8 cellular contexts compared by ENCODE assay signal in the genomic region with DNA sequence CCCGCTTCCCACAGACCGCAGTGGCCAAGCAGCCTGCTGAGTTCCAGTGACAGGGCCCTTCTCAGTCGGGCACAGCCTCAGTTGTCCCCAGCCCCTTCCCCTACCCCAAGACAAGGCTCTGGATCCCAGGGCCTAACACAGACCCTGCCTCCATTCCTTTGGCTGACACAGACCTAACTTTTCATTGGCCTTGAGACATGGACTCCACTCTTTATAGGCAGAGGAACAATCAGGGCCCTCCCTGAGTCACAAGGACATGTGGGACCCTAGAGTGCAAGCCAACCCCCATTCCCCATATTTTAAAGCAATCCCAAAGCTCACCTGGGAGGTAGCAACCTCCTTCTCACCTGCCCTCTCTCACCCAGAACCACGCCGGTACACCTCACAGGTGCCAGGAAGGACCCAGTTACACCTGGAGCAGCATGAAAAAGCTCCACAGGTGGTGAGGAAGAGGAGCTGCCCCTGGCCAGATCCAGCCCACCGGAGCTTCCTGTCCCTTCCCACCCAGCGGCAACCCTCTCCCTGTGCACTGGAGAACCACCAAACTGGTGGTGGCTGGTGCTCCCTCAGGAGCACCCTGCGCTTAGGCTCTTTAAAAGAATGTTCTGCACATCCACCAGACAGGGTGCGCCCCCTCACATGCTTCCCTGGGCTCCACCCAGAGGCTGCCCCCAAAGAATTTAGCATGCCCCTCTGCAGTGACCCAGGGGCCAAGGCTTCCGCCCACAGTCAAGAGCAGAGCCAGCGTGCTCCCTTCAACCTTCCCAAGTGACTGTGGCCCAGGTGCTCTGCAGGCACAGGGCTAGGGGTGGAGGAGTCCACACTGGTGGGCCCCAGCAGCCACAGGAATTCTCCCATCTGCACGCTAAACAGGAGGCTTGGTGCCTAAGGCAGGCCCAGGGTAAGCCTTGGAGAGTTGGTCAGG. TPM values are rescaled to one million over a fixed set of nuclear protein-coding genes. Genes with fewer than 3 reads are reported as not detected.
A peak's percentile ranks its signal among the peaks of the same experiment; 100 is the strongest.
DNase-seq lines count a peak whose midpoint lies in the region; ATAC-seq and TF ChIP-seq lines count a peak whose summit lies in the region.

No MANE protein-coding gene starts in this region.

- H3K4me3 Mint-ChIP-seq in natural killer cell: peak overlapping the region; percentile 31

- H3K36me3 Mint-ChIP-seq in natural killer cell: no peaks in the 10 kb centered on the region

- H3K27me3 Mint-ChIP-seq in natural killer cell (ENCODE audit: low read depth in 2 of 2): no peaks in the 10 kb centered on the region

- DNase-seq in AG04450 (ENCODE audit: low read depth, low spot score): no peak
- no peak for DNase-seq in coronary artery (ENCODE audit: low spot score)
- no peak for DNase-seq in natural killer cell
- DNase-seq in DMS79 treated with DMSO at 0.1 percent for 48 hours (lab: John Stamatoyannopoulos, UW): no peak
- no peak for DNase-seq in dedifferentiated amniotic fluid mesenchymal stem cell (ENCODE audit: extremely low spot score)

- CTCF ChIA-PET in AG04450 (lab: Charles Lee): interaction anchor here (1.4 kb wide), 2 partner anchors 15 to 19 kb away, joined by 5 to 7 read pairs; no protein-coding TSS in a partner anchor

- intact Hi-C loops in natural killer cell (cut with micrococcal nuclease): no loop called here

- no peaks in the 10 kb centered on the region for H3K27me3 ChIP-seq in AG04450 (ENCODE audit: control insufficient read depth, insufficient read depth, low read length)

- peak overlapping the region; percentile 93 to 99 for H3K27ac Mint-ChIP-seq in natural killer cell

- H3K4me3 ChIP-seq in AG04450 (ENCODE audit: low read depth, low read length) (peak overlapping the region; percentile 45), coronary artery (peak overlapping the region; percentile 68)

- peaks cover 31 to 60% of the 10 kb centered on the region in 2 donors for H3K4me1 Mint-ChIP-seq in natural killer cell

- TF ChIP-seq CTCF in AG04450 (IDR thresholded peaks at IDR 0.05; ENCODE audit: low read depth, low read length): no peak
- TF ChIP-seq CTCF in coronary artery (IDR thresholded peaks at IDR 0.05): no peak
- no peak for TF ChIP-seq CTCF in natural killer cell (IDR thresholded peaks at IDR 0.05)

- no peaks in the 10 kb centered on the region for H3K36me3 ChIP-seq in KOPT-K1 (ENCODE audit: insufficient read depth, low read length)

- H3K9me3 ChIP-seq in AG04450 (ENCODE audit: control insufficient read depth, insufficient read depth, low read length) (peaks cover 3% of the 10 kb centered on the region; the same call in 1 of the 2 replicates), KOPT-K1 (ENCODE audit: insufficient read depth, low read length, poor library complexity, severe bottlenecking) (no peaks in the 10 kb centered on the region)

- POLR2A ChIA-PET in AG04450 (lab: Yijun Ruan, JAX): no interaction called here

- H3K27ac ChIP-seq in AG04450 (ENCODE audit: low read depth, low read length): peak overlapping the region; percentile 90
- peak overlapping the region; percentile 22 for H3K27ac ChIP-seq in KOPT-K1 (ENCODE audit: low read depth, low read length, poor library complexity, severe bottlenecking)
- H3K27ac ChIP-seq in coronary artery: peak overlapping the region; percentile 98 to 100

- ATAC-seq in natural killer cell: no peak
- no peak for ATAC-seq in GM21381 (IDR thresholded peaks at IDR 0.05; ENCODE audit: unreplicated experiment)
- no peak for ATAC-seq in GM18858 (IDR thresholded peaks at IDR 0.05; ENCODE audit: unreplicated experiment)

- H3K9me3 Mint-ChIP-seq in natural killer cell: no peaks in the 10 kb centered on the region

RNA-seq across cellular contexts. Expression of a gene that starts 3.4 kb away (rescaled TPM):
- polyA plus RNA-seq in AG04450 (2011; rRNA removed): 2.2 and 2.8 TPM in 2 replicates
- polyA minus RNA-seq in AG04450 (2011; rRNA and poly(A)+ RNA removed): 3.5 and 3.7 TPM in 2 replicates
- total RNA-seq in natural killer cell: 100 to 1,000 TPM in 1 of 3 donors, 10 to 100 TPM in 2; 72.3 to 108 (median 77.6) TPM

Comparison
In these comparisons a context has a peak if more than half of its experiments do, and no peak if none do; other contexts are left out.
1. H3K27ac ChIP-seq: peak in every context shown above with its lines; median percentile 99 in coronary artery; 90 in AG04450; 22 in KOPT-K1.